In the genomic region with DNA sequence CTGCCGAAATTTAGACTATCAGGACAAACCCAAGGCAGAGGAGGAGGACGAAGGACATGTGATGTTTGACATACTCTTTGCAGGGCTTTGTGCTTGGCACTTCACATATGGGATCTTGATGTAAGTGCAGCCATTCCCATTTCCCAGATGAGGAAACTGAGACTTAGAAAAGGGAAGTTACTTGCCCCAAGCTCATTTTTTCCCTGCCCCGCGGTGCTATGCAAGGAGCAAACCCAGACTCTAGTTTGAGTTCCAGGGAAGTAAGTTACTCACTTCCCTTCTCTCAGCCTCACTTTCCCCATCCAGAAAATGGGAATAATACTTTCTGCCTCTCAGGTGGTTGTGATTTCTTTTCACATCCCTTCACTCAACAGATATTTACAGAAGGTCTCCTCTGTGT, we compare ENCODE assay signal across 18 cellular contexts. TPM values are rescaled to one million over a fixed set of nuclear protein-coding genes. Genes with fewer than 3 reads are reported as not detected.
A peak's percentile ranks its signal among the peaks of the same experiment; 100 is the strongest.
DNase-seq lines count a peak whose midpoint lies in the region; ATAC-seq, FAIRE-seq and TF ChIP-seq lines count a peak whose summit lies in the region.
"Had no signal": no experiment of that assay in that cellular context is flagged by ENCODE, and none has a peak within 500 bp of the region (broad histone marks: within the 10 kb centered on the region; RNA-seq: fewer than 3 reads in every experiment).

No MANE protein-coding gene starts in this region.

- H4K5ac ChIP-seq in H1 (ENCODE audit: insufficient read length, low read depth, low read length), result no peak overlapping the region

- H3K23me2 ChIP-seq in H1 (ENCODE audit: low read depth, low read length), result peaks cover 12% of the 10 kb centered on the region

- H3K56ac ChIP-seq in H1 (replicated peaks; ENCODE audit: insufficient read length, low read depth, low read length), result no peak overlapping the region

- no peak for TF ChIP-seq RAD21 in A549 (conservative IDR thresholded peaks at IDR 0.05 in 1 of 2, IDR thresholded peaks at IDR 0.05 in 1 of 2)
- TF ChIP-seq RAD21 in H1 (IDR thresholded peaks at IDR 0.05 in 1 of 2, conservative IDR thresholded peaks at IDR 0.05 in 1 of 2; ENCODE audit: low read depth in 2 of 2, low read length in 2 of 2), result no peak

- CTCF ChIA-PET in A549 (lab: Yijun Ruan, JAX) (interaction anchor here (1.1 to 1.4 kb wide), 3 partner anchors 21 to 43 kb away, joined by 3 read pairs; no protein-coding TSS in a partner anchor), H1 (lab: Charles Lee; ENCODE audit: partially characterized antibody) (interaction anchor here (0.6 to 11.6 kb wide), 17 partner anchors 10 to 76 kb away, joined by 3 to 173 read pairs (median 9); no protein-coding TSS in a partner anchor), PC-9 (lab: Charles Lee) (no interaction called here)

- H3K27me3 ChIP-seq in BLaER1 treated with 17β-estradiol and CSF1 and Interleukin-3, amounts not matched to agents 10 nM and 100 nM, result peaks cover 4 to 5% (median 5%) of the 10 kb centered on the region in 11 experiments; a peak in 18 of 22 replicates
- peaks cover 1 to 8% (median 4%) of the 10 kb centered on the region in 4 experiments; a peak in 6 of 7 replicates for H3K27me3 ChIP-seq in H1 (replicated peaks in 1 of 4; ENCODE audit: control insufficient read depth in 3 of 4, extremely low read depth in 1 of 4, insufficient read depth in 3 of 4, low read length in 3 of 4)
- H3K27me3 ChIP-seq in PC-9 (ENCODE audit: insufficient read depth, low read depth), result no peaks in the 10 kb centered on the region

- no TSS peak for BruUV-seq in PC-9 (replicated peaks; lab: Mats Ljungman, UMichigan)

- no peaks in the 10 kb centered on the region for H3K36me3 ChIP-seq in BLaER1 treated with 17β-estradiol and CSF1 and Interleukin-3, amounts not matched to agents 10 nM and 100 nM
- H3K36me3 ChIP-seq in H1 (ENCODE audit: control insufficient read depth in 2 of 4, insufficient read depth in 4 of 4, low read length in 3 of 4), result no peaks in the 10 kb centered on the region
- H3K36me3 ChIP-seq in PC-9 (ENCODE audit: low read depth), result no peaks in the 10 kb centered on the region
- H3K36me3 ChIP-seq: BE2C had no signal

- no peaks in the 10 kb centered on the region for H3K79me2 ChIP-seq in H1 (ENCODE audit: control insufficient read depth in 1 of 2, insufficient read depth in 2 of 2, low read length in 2 of 2)
- no peaks in the 10 kb centered on the region for H3K79me2 ChIP-seq in PC-9 (ENCODE audit: low read depth)

- no peak overlapping the region for H3K4me3 ChIP-seq in A549
- H3K4me3 ChIP-seq in BLaER1 treated with 17β-estradiol and CSF1 and Interleukin-3, amounts not matched to agents 10 nM and 100 nM, result peak overlapping the region in 1 of 10 experiments; percentile 40; a peak in 1 of 20 replicates
- no peak overlapping the region for H3K4me3 ChIP-seq in H1 (ENCODE audit: extremely low read depth in 1 of 4, insufficient read depth in 2 of 4, low read depth in 3 of 4, low read length in 4 of 4)
- H3K4me3 ChIP-seq in PC-9, result no peak overlapping the region
- H3K4me3 ChIP-seq: GM23248 had no signal

- ATAC-seq in A549 (no peak), sciatic nerve (no peak), esophagus mucosa (no peak)

- H2BK15ac ChIP-seq in H1 (ENCODE audit: low read length), result no peak overlapping the region

- no peak for TF ChIP-seq POLR2A in A549 (IDR thresholded peaks at IDR 0.05; ENCODE audit: low read length)
- no peak for TF ChIP-seq POLR2A in H1 (IDR thresholded peaks at IDR 0.05; ENCODE audit: control extremely low read depth in 1 of 2, low read depth in 2 of 2, low read length in 2 of 2)

- no peak for TF ChIP-seq CTCF in A549 (IDR thresholded peaks at IDR 0.05)
- no peak for TF ChIP-seq CTCF in H1 (IDR thresholded peaks at IDR 0.05; ENCODE audit: control extremely low read depth in 1 of 3, insufficient read depth in 1 of 3, low read depth in 1 of 3, low read length in 3 of 3)
- no peak for TF ChIP-seq CTCF in PC-9 (conservative IDR thresholded peaks at IDR 0.05)

- no peak overlapping the region for H3K14ac ChIP-seq in H1 (ENCODE audit: insufficient read length)

- no peak overlapping the region for H2BK120ac ChIP-seq in H1 (replicated peaks; ENCODE audit: low read depth, low read length)

- H2BK12ac ChIP-seq in H1 (ENCODE audit: low read depth, low read length), result no peak overlapping the region

- H3K4ac ChIP-seq in H1 (replicated peaks; ENCODE audit: insufficient read length, low read depth, low read length), result no peak overlapping the region

- H4K20me1 ChIP-seq in BLaER1 treated with 17β-estradiol and CSF1 and Interleukin-3, amounts not matched to agents 10 nM and 100 nM, result peaks cover 0 to 12% (median 0%) of the 10 kb centered on the region in 11 experiments; a peak in 6 of 22 replicates
- H4K20me1 ChIP-seq in H1 (replicated peaks in 1 of 2; ENCODE audit: control insufficient read depth in 1 of 2, insufficient read depth in 2 of 2, low read length in 2 of 2) (no peaks in the 10 kb centered on the region), PC-9 (ENCODE audit: insufficient read depth) (no peaks in the 10 kb centered on the region)

- H2AFZ ChIP-seq in H1 (ENCODE audit: low read length) (no peak overlapping the region), PC-9 (no peak overlapping the region)
- H2AFZ ChIP-seq: GM23248 had no signal

- no peaks in the 10 kb centered on the region for H3K9me2 ChIP-seq in PC-9 (ENCODE audit: insufficient read depth)

- POLR2A ChIA-PET in A549 (lab: Yijun Ruan, JAX), result no interaction called here
- POLR2A ChIA-PET in H1 (lab: Charles Lee; ENCODE audit: partially characterized antibody), result interaction anchor here (0.9 to 1.7 kb wide), 3 partner anchors 15 to 72 kb away, joined by 3 to 9 read pairs (median 3); no protein-coding TSS in a partner anchor
- POLR2A ChIA-PET in PC-9 (lab: Charles Lee; ENCODE audit: unreplicated experiment), result interaction anchor here (0.7 kb wide), 1 partner anchor 131 kb away, joined by 3 read pairs; no protein-coding TSS in a partner anchor

- no peak overlapping the region for H3K23ac ChIP-seq in H1 (ENCODE audit: insufficient read length)

- peak overlapping the region in 2 of 11 experiments; percentile 64; a peak in 2 of 22 replicates for H3K9ac ChIP-seq in BLaER1 treated with 17β-estradiol and CSF1 and Interleukin-3, amounts not matched to agents 10 nM and 100 nM
- H3K9ac ChIP-seq in H1 (replicated peaks in 1 of 4; ENCODE audit: extremely low read depth in 1 of 4, low read depth in 3 of 4, low read length in 3 of 4), result no peak overlapping the region
- H3K9ac ChIP-seq: GM23248 had no signal

- intact Hi-C loops in sciatic nerve (cut with DNase I), result no loop called here
- intact Hi-C loops in PC-9 (cut with micrococcal nuclease; ENCODE audit: unreplicated experiment), result loop anchor here (10.0 kb wide), 1 partner anchor 158 kb away; no protein-coding TSS in a partner anchor

- H3K79me1 ChIP-seq in H1 (ENCODE audit: low read depth, low read length), result no peaks in the 10 kb centered on the region

- peaks cover 8% of the 10 kb centered on the region; the same call in 1 of the 3 replicates for H3K4me1 ChIP-seq in A549
- H3K4me1 ChIP-seq in BLaER1 treated with 17β-estradiol and CSF1 and Interleukin-3, amounts not matched to agents 10 nM and 100 nM, result peaks cover 49 to 59% (median 56%) of the 10 kb centered on the region in 10 experiments
- peaks cover 3 to 27% (median 19%) of the 10 kb centered on the region in 4 experiments for H3K4me1 ChIP-seq in H1 (replicated peaks in 1 of 4; ENCODE audit: control insufficient read depth in 3 of 4, insufficient read depth in 4 of 4, low read length in 3 of 4)
- H3K4me1 ChIP-seq in PC-9 (replicated peaks; ENCODE audit: insufficient read depth), result peaks cover 70% of the 10 kb centered on the region

- no peak overlapping the region for H2AK5ac ChIP-seq in H1 (ENCODE audit: low read depth, low read length)

- H3K18ac ChIP-seq in H1 (ENCODE audit: extremely low read depth, low read length), result no peak overlapping the region

- no peak overlapping the region for H2BK5ac ChIP-seq in H1 (ENCODE audit: low read depth, low read length)

- no peak overlapping the region for H4K91ac ChIP-seq in H1 (replicated peaks; ENCODE audit: insufficient read length, low read length)

- H4K8ac ChIP-seq in H1 (ENCODE audit: extremely low read depth, insufficient read depth, low read length), result no peak overlapping the region

- FAIRE-seq in A549 (lab: Jason Lieb, UNC) (no peak), H1 (lab: Jason Lieb, UNC) (no peak)
- FAIRE-seq: RCC 7860 had no signal

- DNase-seq in A549 (ENCODE audit: low read depth in 1 of 2, low spot score in 1 of 2) (no peak), H1 (ENCODE audit: low read depth in 1 of 2, low spot score in 2 of 2) (peak in 1 of 2 experiments; percentile 16), sciatic nerve (ENCODE audit: low spot score) (peak; percentile 3), PC-9 (no peak), NCI-H2171 treated with DMSO at 0.1 percent for 48 hours (lab: John Stamatoyannopoulos, UW) (no peak)
- DNase-seq: DMS 273 treated with DMSO at 0.1 percent for 48 hours, GM23248, HFFc6, Kasumi-1, NCI-H1417, NCI-H1930, NCI-H2171, NCI-H510A had no signal

- 76% methylated on average over 4 of the region's 4 CpGs for WGBS in A549 (ENCODE audit: missing lambda C conversion rate)
- WGBS in H1 (ENCODE audit: extremely low coverage in 1 of 2, insufficient coverage in 1 of 2, insufficient read length in 1 of 2, insufficient replicate concordance in 2 of 2, low coverage in 1 of 2, low lambda C conversion rate in 2 of 2, missing lambda C conversion rate in 1 of 2), 2 experiments, result 91% methylated on average over 4 of the region's 4 CpGs; no CpG with 5 or more reads in 1 of the 2 experiments

- no peak for TF ChIP-seq EP300 in A549 (IDR thresholded peaks at IDR 0.05)
- no peak for TF ChIP-seq EP300 in H1 (IDR thresholded peaks at IDR 0.05; ENCODE audit: borderline replicate concordance in 1 of 2, low read depth in 2 of 2, low read length in 2 of 2)

- H3K4me2 ChIP-seq in A549 (no peak overlapping the region), H1 (ENCODE audit: insufficient read depth in 1 of 2, low read depth in 2 of 2, low read length in 2 of 2) (no peak overlapping the region), PC-9 (no peak overlapping the region)
- H3K4me2 ChIP-seq in BLaER1 treated with 17β-estradiol and CSF1 and Interleukin-3, amounts not matched to agents 10 nM and 100 nM, result peak overlapping the region in 10 of 11 experiments; percentile 83 to 100 (median 96); a peak in 18 of 22 replicates

- peaks cover 45% of the 10 kb centered on the region for H3F3A ChIP-seq in PC-9 (ENCODE audit: insufficient read depth, low read depth)

- no peak overlapping the region for H3K27ac ChIP-seq in A549
- peak overlapping the region in 1 of 11 experiments; percentile 56; a peak in 1 of 22 replicates for H3K27ac ChIP-seq in BLaER1 treated with 17β-estradiol and CSF1 and Interleukin-3, amounts not matched to agents 10 nM and 100 nM
- H3K27ac ChIP-seq in H1 (ENCODE audit: low read depth, low read length), result no peak overlapping the region
- no peak overlapping the region for H3K27ac ChIP-seq in PC-9
- H3K27ac ChIP-seq: GM23248 had no signal

- H3K9me3 ChIP-seq in A549, result no peaks in the 10 kb centered on the region
- H3K9me3 ChIP-seq in BLaER1 treated with 17β-estradiol and CSF1 and Interleukin-3, amounts not matched to agents 10 nM and 100 nM (replicated peaks in 1 of 11), result no peaks in the 10 kb centered on the region
- no peaks in the 10 kb centered on the region for H3K9me3 ChIP-seq in H1 (ENCODE audit: insufficient read depth in 2 of 2, low read depth in 1 of 2, low read length in 1 of 2)
- H3K9me3 ChIP-seq in PC-9 (ENCODE audit: insufficient read depth, low read depth), result no peaks in the 10 kb centered on the region
- H3K9me3 ChIP-seq: BE2C had no signal

- no peak overlapping the region for H2BK20ac ChIP-seq in H1 (ENCODE audit: low read length)

RNA-seq across cellular contexts. Expression of a gene that starts 4.5 kb away (rescaled TPM):
- polyA plus RNA-seq in A549 (2011; rRNA removed) (0.05 and 0.10 TPM in 2 replicates), A549 (2017; fragmentation: RNase III; extraction: RNeasy Plus Mini Kit Qiagen cat#74134 plus additional on column Dnase treatment) (0.18 to 0.25 TPM (median 0.22 TPM) in 3 replicates), H1 (2011; rRNA removed) (0.59 and 1.2 TPM in 2 replicates)
- 0.16 and 0.27 TPM in 2 replicates for polyA plus RNA-seq in A549 (2012; cell fraction: cytosol; rRNA removed)
- 0.22 and 0.47 TPM in 2 replicates for polyA plus RNA-seq in A549 (2012; cell fraction: nucleus; rRNA removed)
- polyA minus RNA-seq in A549 (2011; rRNA and poly(A)+ RNA removed), result 0.15 and 0.17 TPM in 2 replicates
- 3.0 and 3.8 TPM in 2 replicates for total RNA-seq in H1 (2021; fragmentation: NEBNext Ultra II Directional; extraction: Animal tissue kit (Norgen Biotek cat#: 25700))
- polyA plus RNA-seq in H1 (2011; cell fraction: cytosol; rRNA removed), result 0.52 TPM
- 1.8 TPM for polyA plus RNA-seq in H1 (2011; cell fraction: nucleus; rRNA removed)
- 2.2 to 4.1 TPM (median 3.4 TPM) in 4 replicates for polyA plus RNA-seq in H1 (2012, experiment 1 of 2)
- polyA plus RNA-seq in H1 (2012, experiment 2 of 2), result 1.4 TPM
- 1.9 TPM for polyA plus RNA-seq in H1 (2013, experiment 1 of 2)
- polyA plus RNA-seq in H1 (2013, experiment 2 of 2), result 1.8 TPM
- 0.27 and 0.54 TPM in 2 replicates for polyA minus RNA-seq in H1 (2011; rRNA and poly(A)+ RNA removed)
- polyA minus RNA-seq in H1 (2011; cell fraction: cytosol; rRNA and poly(A)+ RNA removed), result 2.3 TPM
- polyA minus RNA-seq in H1 (2011; cell fraction: nucleus; rRNA and poly(A)+ RNA removed), result 2.8 TPM
- total RNA-seq in sciatic nerve (1.7 TPM), PC-9 (2021) (9.0 and 17.5 TPM in 2 replicates), esophagus mucosa (not detected)
- total RNA-seq: GM23248 had no signal
- polyA plus RNA-seq: AG04450, GM23248 had no signal

Comparison
In these comparisons a context has a peak if more than half of its experiments do, and no peak if none do; other contexts are left out.
1. H3K4me2 ChIP-seq: peak in BLaER1 treated with 17β-estradiol and CSF1 and Interleukin-3, amounts not matched to agents 10 nM and 100 nM (10 of 11); none in A549 (single experiment), H1 (0 of 2) and PC-9 (single experiment).